In the genomic region with DNA sequence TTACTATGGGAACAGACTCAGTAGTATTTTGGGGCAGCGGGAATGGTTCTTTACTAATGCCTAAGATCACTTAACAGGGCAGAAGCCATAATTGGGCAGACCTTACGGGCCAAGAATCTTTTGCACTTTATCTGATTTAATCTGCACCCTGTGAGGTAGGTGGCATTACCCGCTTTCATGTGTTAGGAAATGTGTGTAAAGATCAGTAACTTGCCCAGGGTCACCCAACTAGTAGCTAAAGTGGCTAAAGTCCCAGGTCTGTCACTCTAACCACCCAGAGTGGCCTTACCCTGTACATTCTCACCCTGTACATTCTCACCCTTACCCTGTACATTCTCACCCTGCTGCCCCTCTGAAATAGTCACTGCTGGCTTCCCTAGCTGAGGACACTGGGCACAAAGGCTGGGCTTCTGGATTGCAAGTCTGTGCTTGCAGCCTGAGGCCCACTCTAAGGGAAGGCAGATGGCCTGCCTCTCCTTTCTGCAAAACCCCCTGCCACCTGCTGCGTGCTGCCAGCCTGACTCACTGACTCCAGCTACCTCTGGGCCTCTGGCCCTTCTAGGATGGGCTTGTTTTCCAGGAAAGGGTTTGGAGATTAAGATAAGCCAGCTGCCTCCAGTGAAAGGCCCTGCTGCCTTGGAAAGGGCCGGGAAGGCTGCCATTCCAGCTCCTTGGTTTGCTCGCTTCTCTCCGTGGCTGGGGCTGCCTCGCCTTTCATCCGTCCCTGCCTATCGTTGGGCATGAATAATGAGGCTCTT, we compare ENCODE assay signal across 1 cellular context.
TF ChIP-seq lines count a peak whose summit lies in the region.

No MANE protein-coding gene starts in this region.

TF ChIP-seq in H1, 55 proteins besides CTCF, POLR2A, EP300 and RAD21 (continued from another document):
- TF ChIP-seq, protein P1, sequence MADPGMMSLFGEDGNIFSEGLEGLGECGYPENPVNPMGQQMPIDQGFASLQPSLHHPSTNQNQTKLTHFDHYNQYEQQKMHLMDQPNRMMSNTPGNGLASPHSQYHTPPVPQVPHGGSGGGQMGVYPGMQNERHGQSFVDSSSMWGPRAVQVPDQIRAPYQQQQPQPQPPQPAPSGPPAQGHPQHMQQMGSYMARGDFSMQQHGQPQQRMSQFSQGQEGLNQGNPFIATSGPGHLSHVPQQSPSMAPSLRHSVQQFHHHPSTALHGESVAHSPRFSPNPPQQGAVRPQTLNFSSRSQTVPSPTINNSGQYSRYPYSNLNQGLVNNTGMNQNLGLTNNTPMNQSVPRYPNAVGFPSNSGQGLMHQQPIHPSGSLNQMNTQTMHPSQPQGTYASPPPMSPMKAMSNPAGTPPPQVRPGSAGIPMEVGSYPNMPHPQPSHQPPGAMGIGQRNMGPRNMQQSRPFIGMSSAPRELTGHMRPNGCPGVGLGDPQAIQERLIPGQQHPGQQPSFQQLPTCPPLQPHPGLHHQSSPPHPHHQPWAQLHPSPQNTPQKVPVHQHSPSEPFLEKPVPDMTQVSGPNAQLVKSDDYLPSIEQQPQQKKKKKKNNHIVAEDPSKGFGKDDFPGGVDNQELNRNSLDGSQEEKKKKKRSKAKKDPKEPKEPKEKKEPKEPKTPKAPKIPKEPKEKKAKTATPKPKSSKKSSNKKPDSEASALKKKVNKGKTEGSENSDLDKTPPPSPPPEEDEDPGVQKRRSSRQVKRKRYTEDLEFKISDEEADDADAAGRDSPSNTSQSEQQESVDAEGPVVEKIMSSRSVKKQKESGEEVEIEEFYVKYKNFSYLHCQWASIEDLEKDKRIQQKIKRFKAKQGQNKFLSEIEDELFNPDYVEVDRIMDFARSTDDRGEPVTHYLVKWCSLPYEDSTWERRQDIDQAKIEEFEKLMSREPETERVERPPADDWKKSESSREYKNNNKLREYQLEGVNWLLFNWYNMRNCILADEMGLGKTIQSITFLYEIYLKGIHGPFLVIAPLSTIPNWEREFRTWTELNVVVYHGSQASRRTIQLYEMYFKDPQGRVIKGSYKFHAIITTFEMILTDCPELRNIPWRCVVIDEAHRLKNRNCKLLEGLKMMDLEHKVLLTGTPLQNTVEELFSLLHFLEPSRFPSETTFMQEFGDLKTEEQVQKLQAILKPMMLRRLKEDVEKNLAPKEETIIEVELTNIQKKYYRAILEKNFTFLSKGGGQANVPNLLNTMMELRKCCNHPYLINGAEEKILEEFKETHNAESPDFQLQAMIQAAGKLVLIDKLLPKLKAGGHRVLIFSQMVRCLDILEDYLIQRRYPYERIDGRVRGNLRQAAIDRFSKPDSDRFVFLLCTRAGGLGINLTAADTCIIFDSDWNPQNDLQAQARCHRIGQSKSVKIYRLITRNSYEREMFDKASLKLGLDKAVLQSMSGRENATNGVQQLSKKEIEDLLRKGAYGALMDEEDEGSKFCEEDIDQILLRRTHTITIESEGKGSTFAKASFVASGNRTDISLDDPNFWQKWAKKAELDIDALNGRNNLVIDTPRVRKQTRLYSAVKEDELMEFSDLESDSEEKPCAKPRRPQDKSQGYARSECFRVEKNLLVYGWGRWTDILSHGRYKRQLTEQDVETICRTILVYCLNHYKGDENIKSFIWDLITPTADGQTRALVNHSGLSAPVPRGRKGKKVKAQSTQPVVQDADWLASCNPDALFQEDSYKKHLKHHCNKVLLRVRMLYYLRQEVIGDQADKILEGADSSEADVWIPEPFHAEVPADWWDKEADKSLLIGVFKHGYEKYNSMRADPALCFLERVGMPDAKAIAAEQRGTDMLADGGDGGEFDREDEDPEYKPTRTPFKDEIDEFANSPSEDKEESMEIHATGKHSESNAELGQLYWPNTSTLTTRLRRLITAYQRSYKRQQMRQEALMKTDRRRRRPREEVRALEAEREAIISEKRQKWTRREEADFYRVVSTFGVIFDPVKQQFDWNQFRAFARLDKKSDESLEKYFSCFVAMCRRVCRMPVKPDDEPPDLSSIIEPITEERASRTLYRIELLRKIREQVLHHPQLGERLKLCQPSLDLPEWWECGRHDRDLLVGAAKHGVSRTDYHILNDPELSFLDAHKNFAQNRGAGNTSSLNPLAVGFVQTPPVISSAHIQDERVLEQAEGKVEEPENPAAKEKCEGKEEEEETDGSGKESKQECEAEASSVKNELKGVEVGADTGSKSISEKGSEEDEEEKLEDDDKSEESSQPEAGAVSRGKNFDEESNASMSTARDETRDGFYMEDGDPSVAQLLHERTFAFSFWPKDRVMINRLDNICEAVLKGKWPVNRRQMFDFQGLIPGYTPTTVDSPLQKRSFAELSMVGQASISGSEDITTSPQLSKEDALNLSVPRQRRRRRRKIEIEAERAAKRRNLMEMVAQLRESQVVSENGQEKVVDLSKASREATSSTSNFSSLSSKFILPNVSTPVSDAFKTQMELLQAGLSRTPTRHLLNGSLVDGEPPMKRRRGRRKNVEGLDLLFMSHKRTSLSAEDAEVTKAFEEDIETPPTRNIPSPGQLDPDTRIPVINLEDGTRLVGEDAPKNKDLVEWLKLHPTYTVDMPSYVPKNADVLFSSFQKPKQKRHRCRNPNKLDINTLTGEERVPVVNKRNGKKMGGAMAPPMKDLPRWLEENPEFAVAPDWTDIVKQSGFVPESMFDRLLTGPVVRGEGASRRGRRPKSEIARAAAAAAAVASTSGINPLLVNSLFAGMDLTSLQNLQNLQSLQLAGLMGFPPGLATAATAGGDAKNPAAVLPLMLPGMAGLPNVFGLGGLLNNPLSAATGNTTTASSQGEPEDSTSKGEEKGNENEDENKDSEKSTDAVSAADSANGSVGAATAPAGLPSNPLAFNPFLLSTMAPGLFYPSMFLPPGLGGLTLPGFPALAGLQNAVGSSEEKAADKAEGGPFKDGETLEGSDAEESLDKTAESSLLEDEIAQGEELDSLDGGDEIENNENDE (IDR thresholded peaks at IDR 0.05; ENCODE audit: insufficient replicate concordance, low read length) = no peak
- TF ChIP-seq KDM4A (IDR thresholded peaks at IDR 0.05; ENCODE audit: low read depth, low read length, severe bottlenecking) (no peak), BCL11A (IDR thresholded peaks at IDR 0.05; ENCODE audit: low read depth in 2 of 2, low read length in 2 of 2) (no peak), CREB1 (IDR thresholded peaks at IDR 0.05) (no peak), TAF7 (optimal IDR thresholded peaks at IDR 0.05; ENCODE audit: borderline replicate concordance, low read depth, low read length) (no peak), SUZ12 (IDR thresholded peaks at IDR 0.05; ENCODE audit: low read length) (no peak), SIN3A (conservative IDR thresholded peaks at IDR 0.05 in 1 of 2, IDR thresholded peaks at IDR 0.05 in 1 of 2; ENCODE audit: low read depth in 1 of 2, low read length in 2 of 2) (no peak), SP4 (IDR thresholded peaks at IDR 0.05; ENCODE audit: low read length) (no peak), CBX8 (IDR thresholded peaks at IDR 0.05; ENCODE audit: borderline replicate concordance, low read depth, low read length) (no peak), YY1 (IDR thresholded peaks at IDR 0.05; ENCODE audit: low read depth, low read length) (no peak), POU5F1 (IDR thresholded peaks at IDR 0.05; ENCODE audit: low read depth, low read length) (no peak), SAP30 (IDR thresholded peaks at IDR 0.05; ENCODE audit: insufficient read depth, insufficient replicate concordance, low read length) (no peak)
- TF ChIP-seq, protein P2, sequence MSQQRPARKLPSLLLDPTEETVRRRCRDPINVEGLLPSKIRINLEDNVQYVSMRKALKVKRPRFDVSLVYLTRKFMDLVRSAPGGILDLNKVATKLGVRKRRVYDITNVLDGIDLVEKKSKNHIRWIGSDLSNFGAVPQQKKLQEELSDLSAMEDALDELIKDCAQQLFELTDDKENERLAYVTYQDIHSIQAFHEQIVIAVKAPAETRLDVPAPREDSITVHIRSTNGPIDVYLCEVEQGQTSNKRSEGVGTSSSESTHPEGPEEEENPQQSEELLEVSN (IDR thresholded peaks at IDR 0.05) = no peak
- TF ChIP-seq, protein P3, sequence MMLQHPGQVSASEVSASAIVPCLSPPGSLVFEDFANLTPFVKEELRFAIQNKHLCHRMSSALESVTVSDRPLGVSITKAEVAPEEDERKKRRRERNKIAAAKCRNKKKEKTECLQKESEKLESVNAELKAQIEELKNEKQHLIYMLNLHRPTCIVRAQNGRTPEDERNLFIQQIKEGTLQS (IDR thresholded peaks at IDR 0.05; ENCODE audit: insufficient read depth, low read depth, low read length) = no peak
